ENCODE assay signal across 8 cellular contexts in genomic region chr2:121650554-121650930, GRCh38. TPM values are rescaled to one million over a fixed set of nuclear protein-coding genes. Genes with fewer than 3 reads are reported as not detected.
A peak's percentile ranks its signal among the peaks of the same experiment; 100 is the strongest.
DNase-seq lines count a peak whose midpoint lies in the region; ATAC-seq, FAIRE-seq and TF ChIP-seq lines count a peak whose summit lies in the region.

No MANE protein-coding gene starts in this region.

- H3K9ac ChIP-seq in mucosa of rectum (ENCODE audit: low read depth in 1 of 2, low read length in 2 of 2): peak overlapping the region; percentile 81 to 99

- FAIRE-seq in H54 (lab: Jason Lieb, UNC): no peak

- peak overlapping the region; percentile 91 for H3K4me3 Mint-ChIP-seq in chondrocyte (ENCODE audit: unreplicated experiment)

- H3K36me3 Mint-ChIP-seq in chondrocyte (ENCODE audit: low read depth): no peaks in the 10 kb centered on the region

- no peaks in the 10 kb centered on the region for H3K36me3 ChIP-seq in right atrium auricular region
- H3K36me3 ChIP-seq in Peyer's patch: no peaks in the 10 kb centered on the region
- no peaks in the 10 kb centered on the region for H3K36me3 ChIP-seq in mucosa of rectum (ENCODE audit: control insufficient read depth in 2 of 2, insufficient read depth in 2 of 2, low read length in 2 of 2)

- H3K27me3 ChIP-seq in right atrium auricular region (no peaks in the 10 kb centered on the region), Peyer's patch (no peaks in the 10 kb centered on the region), mucosa of rectum (ENCODE audit: control insufficient read depth in 2 of 2, insufficient read depth in 2 of 2, low read length in 2 of 2) (no peaks in the 10 kb centered on the region)

- intact Hi-C loops in left cardiac atrium (cut with DNase I): no loop called here

- H3K27me3 Mint-ChIP-seq in chondrocyte (ENCODE audit: low read depth): no peaks in the 10 kb centered on the region

- peaks cover 0 to 39% of the 10 kb centered on the region in 2 donors for H3K4me1 ChIP-seq in right atrium auricular region
- peaks cover 0 to 28% (median 1%) of the 10 kb centered on the region in 4 donors for H3K4me1 ChIP-seq in Peyer's patch
- H3K4me1 ChIP-seq in mucosa of rectum (ENCODE audit: control insufficient read depth in 2 of 2, insufficient read depth in 2 of 2, low read length in 2 of 2): peaks cover 18 to 21% of the 10 kb centered on the region in 2 donors

- TF ChIP-seq CTCF in right atrium auricular region (IDR thresholded peaks at IDR 0.05) (no peak), Peyer's patch (IDR thresholded peaks at IDR 0.05) (no peak), chondrocyte (IDR thresholded peaks at IDR 0.05) (no peak)

- ATAC-seq in left cardiac atrium: no peak
- ATAC-seq in HG03039 (IDR thresholded peaks at IDR 0.05; ENCODE audit: unreplicated experiment): no peak
- ATAC-seq in HG03159 (IDR thresholded peaks at IDR 0.05; ENCODE audit: unreplicated experiment): no peak

- H3K27ac Mint-ChIP-seq in chondrocyte (ENCODE audit: unreplicated experiment): peak overlapping the region; percentile 99

- TF ChIP-seq POLR2A in Peyer's patch (IDR thresholded peaks at IDR 0.05): no peak
- TF ChIP-seq POLR2A in H54 (IDR thresholded peaks at IDR 0.05; ENCODE audit: low read depth, low read length): no peak

- H3K9me3 Mint-ChIP-seq in chondrocyte (ENCODE audit: low read depth): no peaks in the 10 kb centered on the region

- no peaks in the 10 kb centered on the region for H3K9me3 ChIP-seq in right atrium auricular region
- no peaks in the 10 kb centered on the region for H3K9me3 ChIP-seq in Peyer's patch
- no peaks in the 10 kb centered on the region for H3K9me3 ChIP-seq in mucosa of rectum (ENCODE audit: control insufficient read depth in 2 of 2, low read length in 2 of 2)

- H3K27ac ChIP-seq in right atrium auricular region: peak overlapping the region; percentile 94
- H3K27ac ChIP-seq in Peyer's patch: peak overlapping the region; percentile 85 to 97 (median 92)
- peak overlapping the region; percentile 89 to 98 for H3K27ac ChIP-seq in mucosa of rectum (ENCODE audit: low read depth in 2 of 2, low read length in 2 of 2)

- peaks cover 34% of the 10 kb centered on the region for H3K4me1 Mint-ChIP-seq in chondrocyte (ENCODE audit: low read depth)

- no peak for DNase-seq in right atrium auricular region (ENCODE audit: low spot score)
- no peak for DNase-seq in left cardiac atrium
- peak in 1 of 3 donors; percentile 37 for DNase-seq in Peyer's patch
- DNase-seq in chondrocyte (ENCODE audit: low spot score): no peak
- no peak for DNase-seq in H54 (ENCODE audit: insufficient read length, low spot score)

- peak overlapping the region; percentile 80 to 89 for H3K4me3 ChIP-seq in right atrium auricular region
- H3K4me3 ChIP-seq in Peyer's patch: peak overlapping the region; percentile 66 to 88 (median 78)
- H3K4me3 ChIP-seq in mucosa of rectum (ENCODE audit: low read length in 2 of 2): peak overlapping the region; percentile 91 to 99

RNA-seq across cellular contexts. Expression of gene CLASP1, which starts 1.3 kb away (rescaled TPM):
- 10 to 100 TPM; 42.4 to 47.8 TPM for total RNA-seq in right atrium auricular region
- 10 to 100 TPM; 46.0 to 48.2 TPM for total RNA-seq in left cardiac atrium
- 100 to 1,000 TPM in 1 of 4 donors, 10 to 100 TPM in 3; 30.5 to 130 (median 73.7) TPM for total RNA-seq in Peyer's patch
- 56.0 to 71.3 TPM (median 57.9 TPM) in 3 replicates for total RNA-seq in chondrocyte
